Comparison of ENCODE assay signal across 16 cellular contexts in genomic region chr12:74626397-74626796, GRCh38.
DNase-seq lines count a peak whose midpoint lies in the region; ATAC-seq lines count a peak whose summit lies in the region.
"Had no signal": no experiment of that assay in that cellular context is flagged by ENCODE, and none has a peak within 500 bp of the region (broad histone marks: within the 10 kb centered on the region; RNA-seq: fewer than 3 reads in every experiment).

No MANE protein-coding gene starts in this region.

- ATAC-seq in GM18502 (IDR thresholded peaks at IDR 0.05; ENCODE audit: poor library complexity, unreplicated experiment) (peak; percentile 80), GM21447 (IDR thresholded peaks at IDR 0.05; ENCODE audit: unreplicated experiment) (peak; percentile 75), HG03025 (IDR thresholded peaks at IDR 0.05; ENCODE audit: low FRiP score, unreplicated experiment) (peak; percentile 80), HG03558 (IDR thresholded peaks at IDR 0.05; ENCODE audit: extremely low read depth, unreplicated experiment) (peak; percentile 77), HG02571 (IDR thresholded peaks at IDR 0.05; ENCODE audit: unreplicated experiment) (no peak)
- ATAC-seq: GM23338; stimulated activated naive CD8-positive, alpha-beta T cell treated with anti-CD3 and anti-CD28 coated beads, Interleukin-15, Interleukin-2, amounts not matched to agents 100 U/mL and 50 U/mL, for 24 hours; T-cell had no signal

- DNase-seq in NCI-H128 (lab: John Stamatoyannopoulos, UW; ENCODE audit: unreplicated experiment) (no peak), AG20443 (ENCODE audit: low spot score) (no peak), NCI-H2029 treated with DMSO at 0.1 percent for 48 hours (lab: John Stamatoyannopoulos, UW) (no peak)
- DNase-seq: ACHN; activated CD4-positive, CD25-positive, alpha-beta regulatory T cell; activated naive CD4-positive, alpha-beta T cell treated with anti-CD3 and anti-CD28 coated beads, Interleukin-2, amount 50 U/mL, for 16 hours; KBM-7; NCI-H524 treated with DMSO at 0.1 percent for 48 hours; stimulated activated naive CD8-positive, alpha-beta T cell treated with anti-CD3 and anti-CD28 coated beads, Interleukin-15, Interleukin-2, amounts not matched to agents 100 U/mL and 50 U/mL, for 24 hours; T-cell had no signal
